7 cellular contexts compared by ENCODE assay signal in genomic region chr7:75521727-75522126, GRCh38. TPM values are rescaled to one million over a fixed set of nuclear protein-coding genes. Genes with fewer than 3 reads are reported as not detected.
"Had no signal": no experiment of that assay in that cellular context is flagged by ENCODE, and none has a peak within 500 bp of the region (broad histone marks: within the 10 kb centered on the region; RNA-seq: fewer than 3 reads in every experiment).

No MANE protein-coding gene starts in this region.

RNA-seq across cellular contexts. Expression of gene SPDYE5, which starts 29.6 kb away (rescaled TPM):
- total RNA-seq: GM23248, GM23338, H1, H4, H7, H9, HFFc6 had no signal
- polyA plus RNA-seq: H1 had no signal
